In the genomic region with DNA sequence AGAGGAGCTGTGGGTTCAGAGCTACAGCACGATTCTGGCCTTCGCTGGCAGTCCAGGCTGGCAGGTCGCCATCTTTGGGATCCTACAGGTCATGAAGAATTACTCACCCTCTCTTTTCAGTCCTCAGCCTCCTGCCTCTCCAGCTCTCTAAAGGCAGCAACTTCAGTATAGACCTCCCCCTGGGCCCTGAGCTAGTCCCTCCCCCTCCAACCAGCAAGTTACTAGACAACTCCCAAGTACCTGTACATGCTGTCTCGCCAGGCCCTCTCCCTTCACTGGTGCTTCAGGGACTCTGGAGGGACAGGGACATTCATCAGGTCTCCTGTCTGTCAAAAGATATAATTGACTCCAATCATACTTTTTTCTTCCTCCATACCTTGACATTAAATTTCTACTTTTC, we compare ENCODE assay signal across 31 cellular contexts. TPM values are rescaled to one million over a fixed set of nuclear protein-coding genes. Genes with fewer than 3 reads are reported as not detected.
"Had no signal": no experiment of that assay in that cellular context is flagged by ENCODE, and none has a peak within 500 bp of the region (broad histone marks: within the 10 kb centered on the region; RNA-seq: fewer than 3 reads in every experiment).

TSS of gene GPR119 (minus strand) at position 155 of the 400 bp plus-strand sequence. CDS start 227 bp downstream, outside the sequence.

- H3K36me3 ChIP-seq: esophagus muscularis mucosa, gastroesophageal sphincter, heart left ventricle, ovary, suprapubic skin, transverse colon, vagina had no signal

- H3K4me1 Mint-ChIP-seq: memory B cell; natural killer cell; stimulated activated naive CD8-positive, alpha-beta T cell treated with anti-CD3 and anti-CD28 coated beads, Interleukin-15, amount 100 ng/mL, for 72 hours had no signal

- H3K27me3 ChIP-seq: foreskin keratinocyte, gastroesophageal sphincter, hepatocyte, ovary, suprapubic skin, transverse colon, vagina had no signal

- H3K27ac ChIP-seq: esophagus muscularis mucosa, foreskin keratinocyte, gastroesophageal sphincter, heart left ventricle, hepatocyte, ovary, suprapubic skin, transverse colon, vagina had no signal

- H3K4me1 ChIP-seq: esophagus muscularis mucosa, foreskin keratinocyte, gastroesophageal sphincter, heart left ventricle, suprapubic skin, transverse colon, vagina had no signal

- DNase-seq: effector CD8-positive, alpha-beta T cell; foreskin keratinocyte; heart left ventricle; kidney; natural killer cell; occipital lobe; ovary; stimulated activated CD4-positive, alpha-beta T cell treated with anti-CD3 and anti-CD28 coated beads, Interleukin-12 subunit alpha, Interleukin-12 subunit beta, amount 100 ng/mL, for 4 hours; stimulated activated CD4-positive, alpha-beta T cell treated with anti-CD3 and anti-CD28 coated beads, Interleukin-1b, Interleukin-23, amount 100 ng/mL, for 48 hours; stimulated activated CD4-positive, alpha-beta T cell treated with anti-CD3 and anti-CD28 coated beads, Interleukin-4, amount 100 ng/mL, for 1 hour; stimulated activated CD8-positive, alpha-beta memory T cell treated with anti-CD3 and anti-CD28 coated beads, Interleukin-4, amount 100 ng/mL, for 48 hours; stimulated activated naive CD4-positive, alpha-beta T cell; stimulated activated naive CD8-positive, alpha-beta T cell treated with anti-CD3 and anti-CD28 coated beads, Interleukin-15, amount 100 ng/mL, for 72 hours; transverse colon had no signal

- H3K9me3 Mint-ChIP-seq: dendritic cell treated with granulocyte-macrophage colony-stimulating factor and Interleukin-4, amounts not matched to agents 40 ng/mL and 50 ng/mL, for 4 days; memory B cell; natural killer cell; stimulated activated naive CD8-positive, alpha-beta T cell treated with anti-CD3 and anti-CD28 coated beads, Interleukin-15, amount 100 ng/mL, for 72 hours had no signal

- H3K9me3 ChIP-seq: esophagus muscularis mucosa, gastroesophageal sphincter, heart left ventricle, ovary, suprapubic skin, transverse colon, vagina had no signal

- H3K4me3 ChIP-seq: esophagus muscularis mucosa, gastroesophageal sphincter, heart left ventricle, hepatocyte, lung, ovary, smooth muscle cell, suprapubic skin, transverse colon, vagina had no signal

- H3K36me3 Mint-ChIP-seq: memory B cell, natural killer cell had no signal

- H3K4me3 Mint-ChIP-seq: dendritic cell treated with granulocyte-macrophage colony-stimulating factor and Interleukin-4, amounts not matched to agents 40 ng/mL and 50 ng/mL, for 4 days; memory B cell; natural killer cell; stimulated activated naive CD8-positive, alpha-beta T cell treated with anti-CD3 and anti-CD28 coated beads, Interleukin-15, amount 100 ng/mL, for 72 hours had no signal

- H3K27ac Mint-ChIP-seq: dendritic cell treated with granulocyte-macrophage colony-stimulating factor and Interleukin-4, amounts not matched to agents 40 ng/mL and 50 ng/mL, for 4 days; memory B cell; natural killer cell had no signal

- ATAC-seq: foreskin keratinocyte; gastroesophageal sphincter; heart left ventricle; left lobe of liver; natural killer cell; sciatic nerve; stimulated activated naive CD8-positive, alpha-beta T cell treated with anti-CD3 and anti-CD28 coated beads, Interleukin-15, amount 100 ng/mL, for 72 hours had no signal

RNA-seq across cellular contexts. Expression of gene GPR119, which starts in this region (rescaled TPM):
- total RNA-seq: endothelial cell of umbilical vein, epithelial cell of proximal tubule, esophagus muscularis mucosa, fibroblast of lung, foreskin keratinocyte, gastroesophageal sphincter, heart left ventricle, kidney, left lobe of liver, lung, mononuclear cell, natural killer cell, occipital lobe, ovary, posterior vena cava, sciatic nerve, smooth muscle cell, suprapubic skin, transverse colon, ureter, vagina had no signal
